ENCODE assay signal across 14 cellular contexts in genomic region chr2:127158614-127159290, GRCh38. TPM values are rescaled to one million over a fixed set of nuclear protein-coding genes. Genes with fewer than 3 reads are reported as not detected.
DNase-seq lines count a peak whose midpoint lies in the region; ATAC-seq and TF ChIP-seq lines count a peak whose summit lies in the region.
"Had no signal": no experiment of that assay in that cellular context is flagged by ENCODE, and none has a peak within 500 bp of the region (broad histone marks: within the 10 kb centered on the region; RNA-seq: fewer than 3 reads in every experiment).

No MANE protein-coding gene starts in this region.

- no peaks in the 10 kb centered on the region for H3K36me3 Mint-ChIP-seq in chondrocyte (ENCODE audit: low read depth)
- H3K36me3 Mint-ChIP-seq in activated CD4-positive, alpha-beta T cell treated with anti-CD3 and anti-CD28 coated beads, Interleukin-2, amount 10 ng/mL, durations not matched to agents 7 days and 5 days (ENCODE audit: low read depth), result no peaks in the 10 kb centered on the region

- peak; percentile 44 for DNase-seq in activated effector memory CD4-positive, alpha-beta T cell treated with anti-CD3 and anti-CD28 coated beads, Interleukin-2, amount 50 U/mL, for 16 hours
- DNase-seq in activated effector memory CD4-positive, alpha-beta T cell treated with Interleukin-2 at 50 U/mL for 16 hours, result no peak
- DNase-seq in chondrocyte (ENCODE audit: low spot score), result no peak
- peak; percentile 14 for DNase-seq in ureter (ENCODE audit: low spot score)
- DNase-seq in activated CD4-positive, alpha-beta T cell treated with anti-CD3 and anti-CD28 coated beads, Interleukin-2, amount 10 ng/mL, durations not matched to agents 7 days and 5 days, result no peak
- DNase-seq in NCI-H748 (lab: John Stamatoyannopoulos, UW; ENCODE audit: unreplicated experiment), result no peak
- DNase-seq in mucosa of gallbladder (ENCODE audit: low spot score), result no peak
- DNase-seq: ACHN; activated T-cell treated with anti-CD3 and anti-CD28 coated beads, Interleukin-2, amount 50 U/mL, for 72 hours; DMS 273 treated with DMSO at 0.1 percent for 48 hours; glutamatergic neuron; NCI-H1436 treated with DMSO at 0.1 percent for 48 hours; NCI-H524 had no signal

- CTCF ChIA-PET in activated CD4-positive, alpha-beta T cell treated with anti-CD3 and anti-CD28 coated beads, Interleukin-2, amount 10 ng/mL, durations not matched to agents 7 days and 5 days (lab: Charles Lee), result no interaction called here

- H3K4me1 Mint-ChIP-seq in chondrocyte (ENCODE audit: low read depth), result peaks cover 67% of the 10 kb centered on the region
- no peaks in the 10 kb centered on the region for H3K4me1 Mint-ChIP-seq in activated CD4-positive, alpha-beta T cell treated with anti-CD3 and anti-CD28 coated beads, Interleukin-2, amount 10 ng/mL, durations not matched to agents 7 days and 5 days

- TF ChIP-seq CTCF in chondrocyte (IDR thresholded peaks at IDR 0.05), result no peak

- no peak overlapping the region for H3K4me3 Mint-ChIP-seq in chondrocyte (ENCODE audit: unreplicated experiment)
- no peak overlapping the region for H3K4me3 Mint-ChIP-seq in activated CD4-positive, alpha-beta T cell treated with anti-CD3 and anti-CD28 coated beads, Interleukin-2, amount 10 ng/mL, durations not matched to agents 7 days and 5 days
- H3K4me3 Mint-ChIP-seq: activated T-cell treated with anti-CD3 and anti-CD28 coated beads, Interleukin-2, amount 50 U/mL, for 72 hours had no signal

- no peaks in the 10 kb centered on the region for H3K27me3 Mint-ChIP-seq in chondrocyte (ENCODE audit: low read depth)
- H3K27me3 Mint-ChIP-seq in activated CD4-positive, alpha-beta T cell treated with anti-CD3 and anti-CD28 coated beads, Interleukin-2, amount 10 ng/mL, durations not matched to agents 7 days and 5 days, result peaks cover 2% of the 10 kb centered on the region

- H3K9me3 Mint-ChIP-seq in chondrocyte (ENCODE audit: low read depth), result no peaks in the 10 kb centered on the region
- no peaks in the 10 kb centered on the region for H3K9me3 Mint-ChIP-seq in activated CD4-positive, alpha-beta T cell treated with anti-CD3 and anti-CD28 coated beads, Interleukin-2, amount 10 ng/mL, durations not matched to agents 7 days and 5 days
- H3K9me3 Mint-ChIP-seq: activated T-cell treated with anti-CD3 and anti-CD28 coated beads, Interleukin-2, amount 50 U/mL, for 72 hours had no signal

- POLR2A ChIA-PET in activated CD4-positive, alpha-beta T cell treated with anti-CD3 and anti-CD28 coated beads, Interleukin-2, amount 10 ng/mL, durations not matched to agents 7 days and 5 days (lab: Charles Lee), result no interaction called here

- peak overlapping the region; percentile 85 for H3K27ac Mint-ChIP-seq in chondrocyte (ENCODE audit: unreplicated experiment)
- H3K27ac Mint-ChIP-seq in activated CD4-positive, alpha-beta T cell treated with anti-CD3 and anti-CD28 coated beads, Interleukin-2, amount 10 ng/mL, durations not matched to agents 7 days and 5 days, result no peak overlapping the region
- H3K27ac Mint-ChIP-seq: activated T-cell treated with anti-CD3 and anti-CD28 coated beads, Interleukin-2, amount 50 U/mL, for 72 hours had no signal

- ATAC-seq in HG02981 (IDR thresholded peaks at IDR 0.05; ENCODE audit: unreplicated experiment), result peak; percentile 60
- ATAC-seq: activated T-cell treated with anti-CD3 and anti-CD28 coated beads, Interleukin-2, amount 50 U/mL, for 72 hours had no signal

RNA-seq across cellular contexts. Expression of gene BIN1, which starts 51.8 kb away (rescaled TPM):
- total RNA-seq in chondrocyte, result 40.0 to 64.0 TPM (median 63.6 TPM) in 3 replicates
- 51.6 TPM for total RNA-seq in ureter
- total RNA-seq in activated CD4-positive, alpha-beta T cell treated with anti-CD3 and anti-CD28 coated beads, Interleukin-2, amount 10 ng/mL, durations not matched to agents 7 days and 5 days, result 100 to 1,000 TPM; 140 to 148 TPM
- 131 TPM for total RNA-seq in mucosa of gallbladder

Comparison
In these comparisons a context has a peak if more than half of its experiments do, and no peak if none do; other contexts are left out.
1. DNase-seq: peak in activated effector memory CD4-positive, alpha-beta T cell treated with anti-CD3 and anti-CD28 coated beads, Interleukin-2, amount 50 U/mL, for 16 hours (single experiment) and ureter (single experiment); none in activated effector memory CD4-positive, alpha-beta T cell treated with Interleukin-2 at 50 U/mL for 16 hours (single experiment), chondrocyte (single experiment), activated CD4-positive, alpha-beta T cell treated with anti-CD3 and anti-CD28 coated beads, Interleukin-2, amount 10 ng/mL, durations not matched to agents 7 days and 5 days (single experiment), NCI-H748 (single experiment) and mucosa of gallbladder (single experiment).